ENCODE assay signal across 1 cellular context in the genomic region with DNA sequence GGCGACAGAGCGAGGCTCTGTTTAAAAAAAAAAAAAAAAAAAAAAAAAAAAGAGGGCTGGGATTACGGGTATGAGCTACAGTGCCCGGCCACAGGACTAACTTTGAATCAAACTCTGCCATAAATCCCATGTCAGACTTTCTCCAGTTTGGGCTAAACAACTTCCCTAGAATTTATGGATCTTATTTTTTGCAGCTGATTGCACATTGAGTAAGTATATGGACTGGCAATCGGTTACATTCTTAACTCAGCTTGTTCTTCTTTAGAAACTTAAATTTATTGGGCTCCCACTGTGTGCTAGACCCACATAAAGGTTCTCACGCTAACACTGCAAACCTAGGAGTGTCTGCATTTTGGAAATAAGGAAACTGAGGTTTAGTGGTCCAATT.
TF ChIP-seq lines count a peak whose summit lies in the region.

No MANE protein-coding gene starts in this region.

TF ChIP-seq in H1, 55 proteins besides CTCF, POLR2A, EP300 and RAD21:
- TF ChIP-seq CEBPB (IDR thresholded peaks at IDR 0.05; ENCODE audit: low read depth, low read length): no peak
- TF ChIP-seq CHD7 (IDR thresholded peaks at IDR 0.05; ENCODE audit: insufficient replicate concordance, low read length): no peak
- TF ChIP-seq, protein P1, sequence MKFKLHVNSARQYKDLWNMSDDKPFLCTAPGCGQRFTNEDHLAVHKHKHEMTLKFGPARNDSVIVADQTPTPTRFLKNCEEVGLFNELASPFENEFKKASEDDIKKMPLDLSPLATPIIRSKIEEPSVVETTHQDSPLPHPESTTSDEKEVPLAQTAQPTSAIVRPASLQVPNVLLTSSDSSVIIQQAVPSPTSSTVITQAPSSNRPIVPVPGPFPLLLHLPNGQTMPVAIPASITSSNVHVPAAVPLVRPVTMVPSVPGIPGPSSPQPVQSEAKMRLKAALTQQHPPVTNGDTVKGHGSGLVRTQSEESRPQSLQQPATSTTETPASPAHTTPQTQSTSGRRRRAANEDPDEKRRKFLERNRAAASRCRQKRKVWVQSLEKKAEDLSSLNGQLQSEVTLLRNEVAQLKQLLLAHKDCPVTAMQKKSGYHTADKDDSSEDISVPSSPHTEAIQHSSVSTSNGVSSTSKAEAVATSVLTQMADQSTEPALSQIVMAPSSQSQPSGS (IDR thresholded peaks at IDR 0.05; ENCODE audit: low read length): no peak
- no peak for TF ChIP-seq ASH2L (IDR thresholded peaks at IDR 0.05; ENCODE audit: low read length)
- no peak for TF ChIP-seq BACH1 (IDR thresholded peaks at IDR 0.05; ENCODE audit: low read length)
- TF ChIP-seq KDM1A (IDR thresholded peaks at IDR 0.05; ENCODE audit: borderline replicate concordance, low read length): no peak
- no peak for TF ChIP-seq JUND (IDR thresholded peaks at IDR 0.05; ENCODE audit: low read length)
- TF ChIP-seq FOSL1 (IDR thresholded peaks at IDR 0.05; ENCODE audit: insufficient read depth, low read depth, low read length): no peak
- no peak for TF ChIP-seq YY1 (IDR thresholded peaks at IDR 0.05; ENCODE audit: low read depth, low read length)
- TF ChIP-seq, protein P2, sequence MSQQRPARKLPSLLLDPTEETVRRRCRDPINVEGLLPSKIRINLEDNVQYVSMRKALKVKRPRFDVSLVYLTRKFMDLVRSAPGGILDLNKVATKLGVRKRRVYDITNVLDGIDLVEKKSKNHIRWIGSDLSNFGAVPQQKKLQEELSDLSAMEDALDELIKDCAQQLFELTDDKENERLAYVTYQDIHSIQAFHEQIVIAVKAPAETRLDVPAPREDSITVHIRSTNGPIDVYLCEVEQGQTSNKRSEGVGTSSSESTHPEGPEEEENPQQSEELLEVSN (IDR thresholded peaks at IDR 0.05): no peak
- no peak for TF ChIP-seq GTF2F1 (IDR thresholded peaks at IDR 0.05; ENCODE audit: borderline replicate concordance, low read depth, low read length)
- TF ChIP-seq GABPA (IDR thresholded peaks at IDR 0.05; ENCODE audit: borderline replicate concordance, insufficient read depth, low read length): no peak
- no peak for TF ChIP-seq RXRA (IDR thresholded peaks at IDR 0.05; ENCODE audit: insufficient read depth, low read depth, low read length)
- TF ChIP-seq HDAC6 (IDR thresholded peaks at IDR 0.05; ENCODE audit: low read depth, low read length): no peak
- no peak for TF ChIP-seq HDAC2 (IDR thresholded peaks at IDR 0.05; ENCODE audit: borderline replicate concordance in 1 of 2, low read depth in 2 of 2, low read length in 2 of 2)
- TF ChIP-seq EGR1 (IDR thresholded peaks at IDR 0.05; ENCODE audit: borderline replicate concordance, low read depth, low read length): no peak
- TF ChIP-seq SIRT6 (IDR thresholded peaks at IDR 0.05; ENCODE audit: low read length): no peak
- TF ChIP-seq PHF8 (conservative IDR thresholded peaks at IDR 0.05; ENCODE audit: low read depth, low read length): no peak
- TF ChIP-seq POLR2AphosphoS5 (IDR thresholded peaks at IDR 0.05; ENCODE audit: low read depth, low read length): no peak
- no peak for TF ChIP-seq KDM5A (IDR thresholded peaks at IDR 0.05; ENCODE audit: low read length)
